In genomic region chr22:17795661-17796548, GRCh38 we compare ENCODE assay signal across 18 cellular contexts.
A peak's percentile ranks its signal among the peaks of the same experiment; 100 is the strongest.
DNase-seq lines count a peak whose midpoint lies in the region; FAIRE-seq and TF ChIP-seq lines count a peak whose summit lies in the region.
"Had no signal": no experiment of that assay in that cellular context is flagged by ENCODE, and none has a peak within 500 bp of the region (broad histone marks: within the 10 kb centered on the region; RNA-seq: fewer than 3 reads in every experiment).

No MANE protein-coding gene starts in this region.

- no peaks in the 10 kb centered on the region for H3K36me3 Mint-ChIP-seq in nephron progenitor cell (ENCODE audit: low read depth)

- H3K36me3 ChIP-seq in OCI-LY3 (replicated peaks; ENCODE audit: low read depth, low read length), result peaks cover 37% of the 10 kb centered on the region

- H3K4me3 ChIP-seq in GM12864 (ENCODE audit: low read depth, low read length) (peak overlapping the region; percentile 50), OCI-LY3 (ENCODE audit: low read length) (peak overlapping the region; percentile 29)
- H3K4me3 ChIP-seq: testis had no signal

- peak overlapping the region; percentile 29 for H3K4me3 Mint-ChIP-seq in nephron progenitor cell
- H3K4me3 Mint-ChIP-seq: nephron had no signal

- H3K27ac ChIP-seq in OCI-LY3 (ENCODE audit: low read length), result peak overlapping the region; percentile 98
- H3K27ac ChIP-seq: testis had no signal

- peaks cover 77% of the 10 kb centered on the region for H3K4me1 Mint-ChIP-seq in nephron progenitor cell

- H3K27me3 Mint-ChIP-seq in nephron progenitor cell (ENCODE audit: low read depth, poor library complexity), result no peaks in the 10 kb centered on the region

- H3K4me1 ChIP-seq in OCI-LY3 (ENCODE audit: low read length), result peaks cover 85% of the 10 kb centered on the region
- H3K4me1 ChIP-seq: testis had no signal

- no peaks in the 10 kb centered on the region for H3K27me3 ChIP-seq in OCI-LY3 (ENCODE audit: low read depth, low read length)
- H3K27me3 ChIP-seq: testis had no signal

- H4K20me1 ChIP-seq in OCI-LY3 (ENCODE audit: insufficient read depth, low read length), result no peaks in the 10 kb centered on the region

- H3K79me2 ChIP-seq in OCI-LY3 (ENCODE audit: low read length), result peaks cover 25% of the 10 kb centered on the region

- H3K9me3 ChIP-seq in OCI-LY3 (ENCODE audit: insufficient read depth, low read length), result no peaks in the 10 kb centered on the region
- H3K9me3 ChIP-seq: testis had no signal

- peak overlapping the region; percentile 78 for H3K27ac Mint-ChIP-seq in nephron progenitor cell

- DNase-seq in GM12864 (ENCODE audit: low read depth) (no peak), GM18507 (ENCODE audit: extremely low spot score, insufficient read length, low read depth) (no peak), nephron progenitor cell (no peak), pons (ENCODE audit: low spot score) (no peak), Kasumi-1 (lab: John Stamatoyannopoulos, UW) (no peak), iPS-NIHi7 (ENCODE audit: extremely low spot score) (no peak)
- DNase-seq: activated CD4-positive, alpha-beta T cell treated with anti-CD3 and anti-CD28 coated beads, Interleukin-2, amount 50 U/mL, for 4 hours; activated naive CD4-positive, alpha-beta T cell treated with anti-CD3 and anti-CD28 coated beads, Interleukin-2, amount 50 U/mL, for 16 hours; activated T-cell treated with anti-CD3 and anti-CD28 coated beads, Interleukin-2, amount 50 U/mL, for 1 hour; mesenchymal stem cell; NCI-H1694; testis had no signal

- H3K4me2 ChIP-seq in OCI-LY3 (ENCODE audit: low read length), result peak overlapping the region; percentile 80

- peak overlapping the region; percentile 76 for H3K9ac ChIP-seq in OCI-LY3 (ENCODE audit: low read length)

- peak; percentile 51 for TF ChIP-seq CTCF in GM12864 (IDR thresholded peaks at IDR 0.05; ENCODE audit: low read depth, low read length, missing control alignments)
- peak; percentile 49 for TF ChIP-seq CTCF in OCI-LY3 (IDR thresholded peaks at IDR 0.05; ENCODE audit: low read depth, low read length)
- no peak for TF ChIP-seq CTCF in nephron progenitor cell (IDR thresholded peaks at IDR 0.05)

- H3K9me3 Mint-ChIP-seq in nephron progenitor cell, result no peaks in the 10 kb centered on the region
- H3K9me3 Mint-ChIP-seq: nephron had no signal

- H2AFZ ChIP-seq in OCI-LY3 (ENCODE audit: low read depth, low read length), result no peak overlapping the region

- FAIRE-seq in GM18507 (lab: Jason Lieb, UNC), result peak; percentile 69
- FAIRE-seq: colon, D721Med, G401.6, keratinocyte had no signal
